In the genomic region with DNA sequence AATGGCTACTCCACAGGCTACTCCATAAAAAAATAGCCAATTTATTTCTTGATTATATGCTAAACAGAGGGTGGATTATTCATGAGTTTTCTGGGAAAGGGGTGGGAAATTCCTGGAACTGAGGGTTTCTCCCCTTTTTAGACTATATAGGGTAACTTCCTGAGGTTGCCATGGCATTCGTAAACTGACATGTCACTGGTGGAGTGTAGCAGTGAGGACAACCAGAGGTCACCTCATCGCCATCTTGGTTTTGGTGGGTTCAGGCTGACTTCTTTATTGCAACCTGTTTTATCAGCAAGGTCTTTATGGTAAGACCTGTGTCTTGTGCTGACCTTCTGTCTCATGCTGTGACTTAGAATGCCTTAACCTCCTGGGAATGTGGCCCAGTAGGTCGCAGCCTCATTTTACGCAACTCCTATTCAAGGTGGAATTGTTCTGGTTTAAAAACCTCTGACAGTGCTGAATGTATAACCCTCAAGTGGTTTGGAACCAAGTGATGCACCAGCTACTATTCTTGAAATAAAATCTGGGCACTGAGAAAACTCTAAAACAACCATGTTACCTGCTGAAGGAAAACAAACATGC, we compare ENCODE assay signal across 1 cellular context.
TF ChIP-seq lines count a peak whose summit lies in the region.

No MANE protein-coding gene starts in this region.

TF ChIP-seq in GM23338, 12 proteins besides CTCF, POLR2A, EP300 and RAD21 (continued from another document):
- TF ChIP-seq ZNF114 (CRISPR knock-in tag; IDR thresholded peaks at IDR 0.05): no peak
- no peak for TF ChIP-seq ZNF331 (CRISPR knock-in tag; IDR thresholded peaks at IDR 0.05; ENCODE audit: low read depth)
- no peak for TF ChIP-seq NANOG (IDR thresholded peaks at IDR 0.05; ENCODE audit: borderline replicate concordance)
